In genomic region chr4:73345399-73345975, GRCh38 we compare ENCODE assay signal across 1 cellular context.
TF ChIP-seq lines count a peak whose summit lies in the region.

No MANE protein-coding gene starts in this region.

TF ChIP-seq in HepG2, 621 proteins besides CTCF, POLR2A, EP300 and RAD21 (continued from another document and continues in another):
- TF ChIP-seq ZBTB10 (CRISPR knock-in tag; IDR thresholded peaks at IDR 0.05; ENCODE audit: borderline replicate concordance) (no peak), ZNF460 (CRISPR knock-in tag; IDR thresholded peaks at IDR 0.05; ENCODE audit: borderline replicate concordance) (no peak), ZBTB46 (CRISPR knock-in tag; IDR thresholded peaks at IDR 0.05; ENCODE audit: borderline replicate concordance) (no peak), RXRB (CRISPR knock-in tag; IDR thresholded peaks at IDR 0.05; ENCODE audit: borderline replicate concordance) (peak; percentile 81), NFAT5 (CRISPR knock-in tag; IDR thresholded peaks at IDR 0.05) (no peak), ZEB1 (IDR thresholded peaks at IDR 0.05; ENCODE audit: insufficient replicate concordance, low read depth) (no peak), FOXK1 (CRISPR knock-in tag; IDR thresholded peaks at IDR 0.05; ENCODE audit: borderline replicate concordance, low read depth) (peak; percentile 34; the same call in 1 of the 2 replicates), TCF12 (IDR thresholded peaks at IDR 0.05) (no peak), TCF12 (CRISPR knock-in tag; IDR thresholded peaks at IDR 0.05) (0 out of 2 replicates have a peak, but pooled peaks have one; percentile 48), ZBTB33 (CRISPR knock-in tag; IDR thresholded peaks at IDR 0.05) (no peak), RFXAP (CRISPR knock-in tag; IDR thresholded peaks at IDR 0.05; ENCODE audit: borderline replicate concordance) (no peak), ATF4 (CRISPR knock-in tag; IDR thresholded peaks at IDR 0.05) (peak in 1 of 2 experiments; percentile 33; a peak in 1 of 4 replicates), ZBTB37 (CRISPR knock-in tag; IDR thresholded peaks at IDR 0.05) (peak; percentile 80), CHCHD3 (CRISPR knock-in tag; IDR thresholded peaks at IDR 0.05) (no peak), ZFAT (CRISPR knock-in tag; conservative IDR thresholded peaks at IDR 0.05) (no peak), MAFG (CRISPR knock-in tag; IDR thresholded peaks at IDR 0.05) (no peak), TEAD3 (CRISPR knock-in tag; optimal IDR thresholded peaks at IDR 0.05; ENCODE audit: borderline replicate concordance) (peak; percentile 81), ZNF564 (CRISPR knock-in tag; IDR thresholded peaks at IDR 0.05) (no peak), SNRNP70 (IDR thresholded peaks at IDR 0.05; ENCODE audit: low read depth, low read length) (no peak), KDM5A (IDR thresholded peaks at IDR 0.05; ENCODE audit: borderline replicate concordance, low read length) (no peak; the same call in 1 of the 2 replicates), TMF1 (CRISPR knock-in tag; IDR thresholded peaks at IDR 0.05; ENCODE audit: low read depth) (no peak), SATB2 (CRISPR knock-in tag; IDR thresholded peaks at IDR 0.05) (no peak), MIXL1 (CRISPR knock-in tag; IDR thresholded peaks at IDR 0.05) (peak; percentile 76; the same call in 1 of the 2 replicates), ZNF317 (CRISPR knock-in tag; IDR thresholded peaks at IDR 0.05) (no peak), KDM4B (CRISPR knock-in tag; IDR thresholded peaks at IDR 0.05) (no peak), HOXA5 (CRISPR knock-in tag; IDR thresholded peaks at IDR 0.05) (no peak), ZBTB44 (CRISPR knock-in tag; IDR thresholded peaks at IDR 0.05) (no peak), ZNF816 (CRISPR knock-in tag; IDR thresholded peaks at IDR 0.05; ENCODE audit: borderline replicate concordance) (0 out of 2 replicates have a peak, but pooled peaks have one; percentile 19), HNF1A (IDR thresholded peaks at IDR 0.05; ENCODE audit: low read depth) (peak; percentile 94), HNF1A (CRISPR knock-in tag; IDR thresholded peaks at IDR 0.05; ENCODE audit: borderline replicate concordance) (peak; percentile 96), ZNF34 (CRISPR knock-in tag; IDR thresholded peaks at IDR 0.05; ENCODE audit: borderline replicate concordance) (no peak), PAX8 (CRISPR knock-in tag; IDR thresholded peaks at IDR 0.05; ENCODE audit: borderline replicate concordance) (no peak), ATAD3A (CRISPR knock-in tag; IDR thresholded peaks at IDR 0.05) (no peak), MBD4 (IDR thresholded peaks at IDR 0.05; ENCODE audit: borderline replicate concordance, low read length) (peak; percentile 82; the same call in 1 of the 2 replicates), NFIC (IDR thresholded peaks at IDR 0.05; ENCODE audit: low read length) (peak; percentile 96), ZNF562 (CRISPR knock-in tag; IDR thresholded peaks at IDR 0.05; ENCODE audit: borderline replicate concordance) (no peak), YEATS4 (CRISPR knock-in tag; IDR thresholded peaks at IDR 0.05; ENCODE audit: borderline replicate concordance) (no peak; the same call in 1 of the 2 replicates), IRF1 (CRISPR knock-in tag; IDR thresholded peaks at IDR 0.05; ENCODE audit: low read depth) (no peak), RBAK (CRISPR knock-in tag; IDR thresholded peaks at IDR 0.05) (no peak)
